Comparison of ENCODE assay signal across 8 cellular contexts in the genomic region with DNA sequence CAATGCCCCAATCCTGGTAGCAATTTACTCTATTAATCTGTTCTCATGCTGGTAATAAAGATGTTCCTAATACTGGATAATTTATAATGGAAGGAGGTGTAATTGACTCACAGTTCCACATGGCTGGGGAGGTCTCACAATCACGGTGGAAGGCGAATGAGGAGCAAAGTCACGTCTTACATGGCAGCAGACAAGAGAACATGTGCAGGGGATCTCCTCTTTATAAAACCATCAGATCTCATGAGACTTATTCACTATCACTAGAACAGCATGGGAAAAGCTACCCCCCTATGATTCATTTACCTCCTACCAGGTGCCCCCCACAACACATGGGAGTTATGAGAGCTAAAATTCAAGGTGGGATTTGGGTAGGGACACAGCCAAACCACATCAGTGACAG.
"Had no signal": no experiment of that assay in that cellular context is flagged by ENCODE, and none has a peak within 500 bp of the region (broad histone marks: within the 10 kb centered on the region; RNA-seq: fewer than 3 reads in every experiment).

No MANE protein-coding gene starts in this region.

- FAIRE-seq: G401.6, GM12878, GM12891, GM12892, GM18507, GM19239 had no signal

- ATAC-seq: GM12878 had no signal

- DNase-seq: GDM1, GF-D8 had no signal

- H3K4me3 ChIP-seq: GM12878 had no signal
